Comparison of ENCODE assay signal across 1 cellular context in genomic region chr2:18932864-18933263, GRCh38.
TF ChIP-seq lines count a peak whose summit lies in the region.

No MANE protein-coding gene starts in this region.

TF ChIP-seq in GM23338, 12 proteins besides CTCF, POLR2A, EP300 and RAD21 (continued from another document):
- no peak for TF ChIP-seq REST (IDR thresholded peaks at IDR 0.05; ENCODE audit: unreplicated experiment)
- TF ChIP-seq STAT1 (IDR thresholded peaks at IDR 0.05; ENCODE audit: unreplicated experiment), result no peak
- no peak for TF ChIP-seq EZH2phosphoT487 (IDR thresholded peaks at IDR 0.05; ENCODE audit: unreplicated experiment)
- TF ChIP-seq, protein P1, sequence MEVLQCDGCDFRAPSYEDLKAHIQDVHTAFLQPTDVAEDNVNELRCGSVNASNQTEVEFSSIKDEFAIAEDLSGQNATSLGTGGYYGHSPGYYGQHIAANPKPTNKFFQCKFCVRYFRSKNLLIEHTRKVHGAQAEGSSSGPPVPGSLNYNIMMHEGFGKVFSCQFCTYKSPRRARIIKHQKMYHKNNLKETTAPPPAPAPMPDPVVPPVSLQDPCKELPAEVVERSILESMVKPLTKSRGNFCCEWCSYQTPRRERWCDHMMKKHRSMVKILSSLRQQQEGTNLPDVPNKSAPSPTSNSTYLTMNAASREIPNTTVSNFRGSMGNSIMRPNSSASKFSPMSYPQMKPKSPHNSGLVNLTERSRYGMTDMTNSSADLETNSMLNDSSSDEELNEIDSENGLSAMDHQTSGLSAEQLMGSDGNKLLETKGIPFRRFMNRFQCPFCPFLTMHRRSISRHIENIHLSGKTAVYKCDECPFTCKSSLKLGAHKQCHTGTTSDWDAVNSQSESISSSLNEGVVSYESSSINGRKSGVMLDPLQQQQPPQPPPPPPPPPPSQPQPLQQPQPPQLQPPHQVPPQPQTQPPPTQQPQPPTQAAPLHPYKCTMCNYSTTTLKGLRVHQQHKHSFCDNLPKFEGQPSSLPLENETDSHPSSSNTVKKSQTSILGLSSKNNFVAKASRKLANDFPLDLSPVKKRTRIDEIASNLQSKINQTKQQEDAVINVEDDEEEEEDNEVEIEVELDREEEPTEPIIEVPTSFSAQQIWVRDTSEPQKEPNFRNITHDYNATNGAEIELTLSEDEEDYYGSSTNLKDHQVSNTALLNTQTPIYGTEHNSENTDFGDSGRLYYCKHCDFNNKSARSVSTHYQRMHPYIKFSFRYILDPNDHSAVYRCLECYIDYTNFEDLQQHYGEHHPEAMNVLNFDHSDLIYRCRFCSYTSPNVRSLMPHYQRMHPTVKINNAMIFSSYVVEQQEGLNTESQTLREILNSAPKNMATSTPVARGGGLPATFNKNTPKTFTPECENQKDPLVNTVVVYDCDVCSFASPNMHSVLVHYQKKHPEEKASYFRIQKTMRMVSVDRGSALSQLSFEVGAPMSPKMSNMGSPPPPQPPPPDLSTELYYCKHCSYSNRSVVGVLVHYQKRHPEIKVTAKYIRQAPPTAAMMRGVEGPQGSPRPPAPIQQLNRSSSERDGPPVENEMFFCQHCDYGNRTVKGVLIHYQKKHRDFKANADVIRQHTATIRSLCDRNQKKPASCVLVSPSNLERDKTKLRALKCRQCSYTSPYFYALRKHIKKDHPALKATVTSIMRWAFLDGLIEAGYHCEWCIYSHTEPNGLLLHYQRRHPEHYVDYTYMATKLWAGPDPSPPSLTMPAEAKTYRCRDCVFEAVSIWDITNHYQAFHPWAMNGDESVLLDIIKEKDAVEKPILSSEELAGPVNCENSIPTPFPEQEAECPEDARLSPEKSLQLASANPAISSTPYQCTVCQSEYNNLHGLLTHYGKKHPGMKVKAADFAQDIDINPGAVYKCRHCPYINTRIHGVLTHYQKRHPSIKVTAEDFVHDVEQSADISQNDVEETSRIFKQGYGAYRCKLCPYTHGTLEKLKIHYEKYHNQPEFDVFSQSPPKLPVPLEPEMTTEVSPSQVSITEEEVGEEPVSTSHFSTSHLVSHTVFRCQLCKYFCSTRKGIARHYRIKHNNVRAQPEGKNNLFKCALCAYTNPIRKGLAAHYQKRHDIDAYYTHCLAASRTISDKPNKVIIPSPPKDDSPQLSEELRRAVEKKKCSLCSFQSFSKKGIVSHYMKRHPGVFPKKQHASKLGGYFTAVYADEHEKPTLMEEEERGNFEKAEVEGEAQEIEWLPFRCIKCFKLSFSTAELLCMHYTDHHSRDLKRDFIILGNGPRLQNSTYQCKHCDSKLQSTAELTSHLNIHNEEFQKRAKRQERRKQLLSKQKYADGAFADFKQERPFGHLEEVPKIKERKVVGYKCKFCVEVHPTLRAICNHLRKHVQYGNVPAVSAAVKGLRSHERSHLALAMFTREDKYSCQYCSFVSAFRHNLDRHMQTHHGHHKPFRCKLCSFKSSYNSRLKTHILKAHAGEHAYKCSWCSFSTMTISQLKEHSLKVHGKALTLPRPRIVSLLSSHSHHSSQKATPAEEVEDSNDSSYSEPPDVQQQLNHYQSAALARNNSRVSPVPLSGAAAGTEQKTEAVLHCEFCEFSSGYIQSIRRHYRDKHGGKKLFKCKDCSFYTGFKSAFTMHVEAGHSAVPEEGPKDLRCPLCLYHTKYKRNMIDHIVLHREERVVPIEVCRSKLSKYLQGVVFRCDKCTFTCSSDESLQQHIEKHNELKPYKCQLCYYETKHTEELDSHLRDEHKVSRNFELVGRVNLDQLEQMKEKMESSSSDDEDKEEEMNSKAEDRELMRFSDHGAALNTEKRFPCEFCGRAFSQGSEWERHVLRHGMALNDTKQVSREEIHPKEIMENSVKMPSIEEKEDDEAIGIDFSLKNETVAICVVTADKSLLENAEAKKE (CRISPR knock-in tag; IDR thresholded peaks at IDR 0.05), result no peak
